Comparison of ENCODE assay signal across 27 cellular contexts in genomic region chr10:112797908-112798307, GRCh38.
"Had no signal": no experiment of that assay in that cellular context is flagged by ENCODE, and none has a peak within 500 bp of the region (broad histone marks: within the 10 kb centered on the region; RNA-seq: fewer than 3 reads in every experiment).

No MANE protein-coding gene starts in this region.

- H3K4me1 ChIP-seq: breast epithelium had no signal

- H3K9ac ChIP-seq: SK-N-SH had no signal

- H3K36me3 ChIP-seq: breast epithelium, SJCRH30 had no signal

- H3K4me2 ChIP-seq: SK-N-SH had no signal

- H3K4me3 ChIP-seq: breast epithelium, SJCRH30 had no signal

- H3K4me3 Mint-ChIP-seq: activated CD8-positive, alpha-beta T cell treated with anti-CD3 and anti-CD28 coated beads, Interleukin-2, amount 10 ng/mL, durations not matched to agents 7 days and 5 days had no signal

- H3K27ac ChIP-seq: breast epithelium, SJCRH30, VCaP had no signal

- ATAC-seq: activated CD4-positive, CD25-positive, alpha-beta regulatory T cell treated with anti-CD3 and anti-CD28 coated beads, Interleukin-2, amount 50 U/mL, for 24 hours; activated CD8-positive, alpha-beta T cell treated with anti-CD3 and anti-CD28 coated beads, Interleukin-2, amount 10 ng/mL, durations not matched to agents 7 days and 5 days; Panc1; Right ventricle myocardium inferior had no signal

- H3K27ac Mint-ChIP-seq: activated CD8-positive, alpha-beta T cell treated with anti-CD3 and anti-CD28 coated beads, Interleukin-2, amount 10 ng/mL, durations not matched to agents 7 days and 5 days had no signal

- H3K27me3 ChIP-seq: breast epithelium, SJCRH30 had no signal

- H3K9me3 ChIP-seq: breast epithelium, SJCRH30, SK-N-SH had no signal

- DNase-seq: activated CD4-positive, alpha-beta T cell treated with anti-CD3 and anti-CD28 coated beads for 48 hours; activated CD4-positive, alpha-beta T cell treated with anti-CD3 and anti-CD28 coated beads, Interleukin-2, amount 50 U/mL, for 4 hours; activated CD8-positive, alpha-beta memory T cell treated with anti-CD3 and anti-CD28 coated beads, Interleukin-2, amount 50 U/mL, for 48 hours; activated CD8-positive, alpha-beta T cell treated with anti-CD3 and anti-CD28 coated beads, Interleukin-2, amount 10 ng/mL, durations not matched to agents 7 days and 5 days; activated naive CD4-positive, alpha-beta T cell treated with anti-CD3 and anti-CD28 coated beads, Interleukin-2, amount 50 U/mL, for 16 hours; activated T-cell treated with anti-CD3 and anti-CD28 coated beads, Interleukin-2, amount 50 U/mL, for 1 hour; aorta; caudate nucleus; Karpas-422; MM.1S; NCI-H1105; NCI-H1436; NCI-H1694 treated with DMSO at 0.1 percent for 48 hours; NCI-H2029 treated with DMSO at 0.1 percent for 48 hours; NCI-H510A treated with DMSO at 0.1 percent for 48 hours; NCI-H69; NK-92 treated with Interleukin-12 subunit alpha and Interleukin-12 subunit beta, amount 100 ng/mL, for 24 hours; OCI-M1; RPMI8226; SJCRH30; SK-N-SH; T-helper 1 cell had no signal
